Comparison of ENCODE assay signal across 11 cellular contexts in the genomic region with DNA sequence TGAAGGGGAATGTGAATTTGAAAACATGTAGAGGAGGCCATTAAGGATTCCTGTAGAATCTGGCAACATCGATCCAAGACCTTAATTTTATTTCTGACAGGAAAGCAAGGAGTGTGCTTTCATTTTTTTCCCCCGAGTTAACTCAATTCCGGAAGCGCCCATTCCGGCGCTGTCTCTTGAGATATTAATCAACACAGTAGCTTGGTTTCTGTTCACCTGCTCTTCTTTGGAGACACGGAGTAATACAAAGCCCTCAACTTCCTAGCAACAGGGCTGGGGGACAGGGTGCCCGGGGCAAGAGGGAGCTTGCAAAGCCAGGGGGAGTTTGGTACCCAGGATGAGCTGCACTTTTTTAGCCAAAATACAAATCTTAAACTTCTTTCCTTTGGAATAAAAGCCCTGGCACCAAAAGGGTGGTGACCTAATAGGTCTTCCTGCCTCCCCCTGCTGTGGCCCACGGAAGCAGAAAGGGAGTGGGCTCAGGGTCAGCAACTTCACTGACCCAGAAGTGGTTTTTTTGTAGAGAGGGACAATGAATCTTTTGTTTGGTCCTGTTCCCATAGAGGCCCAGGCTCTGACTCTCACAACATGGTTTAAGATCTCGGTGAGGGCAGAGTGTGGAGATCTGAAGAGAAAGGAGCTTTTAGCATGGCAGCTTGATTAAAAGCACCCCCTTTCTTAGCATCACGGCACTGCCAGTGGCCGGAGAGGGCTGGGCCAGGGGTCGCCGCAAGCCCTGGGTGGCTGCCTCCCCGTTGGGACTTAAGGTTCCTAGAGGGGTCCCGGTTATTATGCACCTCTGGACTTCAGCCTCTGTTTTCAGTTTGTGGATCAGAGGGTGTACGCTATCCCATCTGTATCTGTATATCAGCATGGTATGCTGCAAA.
A peak's percentile ranks its signal among the peaks of the same experiment; 100 is the strongest.
DNase-seq lines count a peak whose midpoint lies in the region; ATAC-seq and TF ChIP-seq lines count a peak whose summit lies in the region.
"Had no signal": no experiment of that assay in that cellular context is flagged by ENCODE, and none has a peak within 500 bp of the region (broad histone marks: within the 10 kb centered on the region; RNA-seq: fewer than 3 reads in every experiment).

No MANE protein-coding gene starts in this region.

- intact Hi-C loops in esophagus muscularis mucosa (cut with DNase I) = no loop called here
- intact Hi-C loops in sciatic nerve (cut with DNase I) = no loop called here

- no peaks in the 10 kb centered on the region for H3K27me3 ChIP-seq in esophagus muscularis mucosa
- H3K27me3 ChIP-seq: upper lobe of right lung had no signal

- H3K27ac ChIP-seq in esophagus muscularis mucosa (replicated peaks in 1 of 4) = peak overlapping the region in 3 of 4 donors; percentile 10 to 32 (median 13)
- H3K27ac ChIP-seq: upper lobe of right lung had no signal

- TF ChIP-seq POLR2A in esophagus muscularis mucosa (IDR thresholded peaks at IDR 0.05; ENCODE audit: low read depth) = no peak

- WGBS in esophagus muscularis mucosa = 69% methylated on average over 17 of the region's 17 CpGs

- no peaks in the 10 kb centered on the region for H3K9me3 ChIP-seq in esophagus muscularis mucosa
- H3K9me3 ChIP-seq: upper lobe of right lung had no signal

- no peak for ATAC-seq in activated CD8-positive, alpha-beta memory T cell treated with anti-CD3 and anti-CD28 coated beads, Interleukin-2, amount 10 ng/mL, durations not matched to agents 7 days and 5 days
- ATAC-seq in SK-N-SH treated with all-trans-retinoic acid at 6 μM for 48 hours (peak; percentile 24; the same call in 2 of the 3 replicates), sciatic nerve (peak; percentile 57), HG03457 (IDR thresholded peaks at IDR 0.05; ENCODE audit: unreplicated experiment) (no peak), HG03159 (IDR thresholded peaks at IDR 0.05; ENCODE audit: unreplicated experiment) (no peak), HG03196 (IDR thresholded peaks at IDR 0.05; ENCODE audit: unreplicated experiment) (no peak)
- ATAC-seq: HCT116, upper lobe of right lung had no signal

- no peak for TF ChIP-seq CTCF in esophagus muscularis mucosa (IDR thresholded peaks at IDR 0.05)

- peaks cover 4% of the 10 kb centered on the region for H3K4me1 Mint-ChIP-seq in activated CD8-positive, alpha-beta memory T cell treated with anti-CD3 and anti-CD28 coated beads, Interleukin-2, amount 10 ng/mL, durations not matched to agents 7 days and 5 days

- no peaks in the 10 kb centered on the region for H3K36me3 Mint-ChIP-seq in activated CD8-positive, alpha-beta memory T cell treated with anti-CD3 and anti-CD28 coated beads, Interleukin-2, amount 10 ng/mL, durations not matched to agents 7 days and 5 days

- no peaks in the 10 kb centered on the region for H3K27me3 Mint-ChIP-seq in activated CD8-positive, alpha-beta memory T cell treated with anti-CD3 and anti-CD28 coated beads, Interleukin-2, amount 10 ng/mL, durations not matched to agents 7 days and 5 days

- H3K4me3 Mint-ChIP-seq in activated CD8-positive, alpha-beta memory T cell treated with anti-CD3 and anti-CD28 coated beads, Interleukin-2, amount 10 ng/mL, durations not matched to agents 7 days and 5 days = no peak overlapping the region

- H3K36me3 ChIP-seq in esophagus muscularis mucosa = no peaks in the 10 kb centered on the region
- H3K36me3 ChIP-seq: upper lobe of right lung had no signal

- no peaks in the 10 kb centered on the region for H3K9me3 Mint-ChIP-seq in activated CD8-positive, alpha-beta memory T cell treated with anti-CD3 and anti-CD28 coated beads, Interleukin-2, amount 10 ng/mL, durations not matched to agents 7 days and 5 days (ENCODE audit: low read depth)

- TF ChIP-seq EP300 in esophagus muscularis mucosa (IDR thresholded peaks at IDR 0.05) = no peak

- no peak overlapping the region for H3K4me3 ChIP-seq in esophagus muscularis mucosa
- H3K4me3 ChIP-seq: upper lobe of right lung had no signal

- CTCF ChIA-PET in activated CD8-positive, alpha-beta memory T cell treated with anti-CD3 and anti-CD28 coated beads, Interleukin-2, amount 10 ng/mL, durations not matched to agents 7 days and 5 days (lab: Charles Lee) = interaction anchor here (2.4 kb wide), 1 partner anchor 295 kb away, joined by 8 read pairs; no protein-coding TSS in a partner anchor

- H3K4me1 ChIP-seq in esophagus muscularis mucosa = peaks cover 31 to 53% (median 40%) of the 10 kb centered on the region in 4 donors
- H3K4me1 ChIP-seq: upper lobe of right lung had no signal

- H3K27ac Mint-ChIP-seq in activated CD8-positive, alpha-beta memory T cell treated with anti-CD3 and anti-CD28 coated beads, Interleukin-2, amount 10 ng/mL, durations not matched to agents 7 days and 5 days = peak overlapping the region; percentile 67

- DNase-seq in activated CD8-positive, alpha-beta memory T cell treated with anti-CD3 and anti-CD28 coated beads, Interleukin-2, amount 10 ng/mL, durations not matched to agents 7 days and 5 days = no peak
- no peak for DNase-seq in activated CD8-positive, alpha-beta memory T cell treated with anti-CD3 and anti-CD28 coated beads, Interleukin-2, amount 50 U/mL, for 48 hours
- DNase-seq in esophagus muscularis mucosa (ENCODE audit: extremely low spot score) (no peak), sciatic nerve (ENCODE audit: low spot score) (no peak)
- DNase-seq: left colon, upper lobe of right lung had no signal

TF ChIP-seq in SK-N-SH treated with all-trans-retinoic acid at 6 μM for 48 hours, 23 proteins besides CTCF, POLR2A, EP300 and RAD21 (continues in another document):
- TF ChIP-seq, protein P1, sequence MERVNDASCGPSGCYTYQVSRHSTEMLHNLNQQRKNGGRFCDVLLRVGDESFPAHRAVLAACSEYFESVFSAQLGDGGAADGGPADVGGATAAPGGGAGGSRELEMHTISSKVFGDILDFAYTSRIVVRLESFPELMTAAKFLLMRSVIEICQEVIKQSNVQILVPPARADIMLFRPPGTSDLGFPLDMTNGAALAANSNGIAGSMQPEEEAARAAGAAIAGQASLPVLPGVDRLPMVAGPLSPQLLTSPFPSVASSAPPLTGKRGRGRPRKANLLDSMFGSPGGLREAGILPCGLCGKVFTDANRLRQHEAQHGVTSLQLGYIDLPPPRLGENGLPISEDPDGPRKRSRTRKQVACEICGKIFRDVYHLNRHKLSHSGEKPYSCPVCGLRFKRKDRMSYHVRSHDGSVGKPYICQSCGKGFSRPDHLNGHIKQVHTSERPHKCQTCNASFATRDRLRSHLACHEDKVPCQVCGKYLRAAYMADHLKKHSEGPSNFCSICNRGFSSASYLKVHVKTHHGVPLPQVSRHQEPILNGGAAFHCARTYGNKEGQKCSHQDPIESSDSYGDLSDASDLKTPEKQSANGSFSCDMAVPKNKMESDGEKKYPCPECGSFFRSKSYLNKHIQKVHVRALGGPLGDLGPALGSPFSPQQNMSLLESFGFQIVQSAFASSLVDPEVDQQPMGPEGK (CRISPR knock-in tag; IDR thresholded peaks at IDR 0.05; ENCODE audit: borderline replicate concordance) = no peak
- TF ChIP-seq, protein P2, sequence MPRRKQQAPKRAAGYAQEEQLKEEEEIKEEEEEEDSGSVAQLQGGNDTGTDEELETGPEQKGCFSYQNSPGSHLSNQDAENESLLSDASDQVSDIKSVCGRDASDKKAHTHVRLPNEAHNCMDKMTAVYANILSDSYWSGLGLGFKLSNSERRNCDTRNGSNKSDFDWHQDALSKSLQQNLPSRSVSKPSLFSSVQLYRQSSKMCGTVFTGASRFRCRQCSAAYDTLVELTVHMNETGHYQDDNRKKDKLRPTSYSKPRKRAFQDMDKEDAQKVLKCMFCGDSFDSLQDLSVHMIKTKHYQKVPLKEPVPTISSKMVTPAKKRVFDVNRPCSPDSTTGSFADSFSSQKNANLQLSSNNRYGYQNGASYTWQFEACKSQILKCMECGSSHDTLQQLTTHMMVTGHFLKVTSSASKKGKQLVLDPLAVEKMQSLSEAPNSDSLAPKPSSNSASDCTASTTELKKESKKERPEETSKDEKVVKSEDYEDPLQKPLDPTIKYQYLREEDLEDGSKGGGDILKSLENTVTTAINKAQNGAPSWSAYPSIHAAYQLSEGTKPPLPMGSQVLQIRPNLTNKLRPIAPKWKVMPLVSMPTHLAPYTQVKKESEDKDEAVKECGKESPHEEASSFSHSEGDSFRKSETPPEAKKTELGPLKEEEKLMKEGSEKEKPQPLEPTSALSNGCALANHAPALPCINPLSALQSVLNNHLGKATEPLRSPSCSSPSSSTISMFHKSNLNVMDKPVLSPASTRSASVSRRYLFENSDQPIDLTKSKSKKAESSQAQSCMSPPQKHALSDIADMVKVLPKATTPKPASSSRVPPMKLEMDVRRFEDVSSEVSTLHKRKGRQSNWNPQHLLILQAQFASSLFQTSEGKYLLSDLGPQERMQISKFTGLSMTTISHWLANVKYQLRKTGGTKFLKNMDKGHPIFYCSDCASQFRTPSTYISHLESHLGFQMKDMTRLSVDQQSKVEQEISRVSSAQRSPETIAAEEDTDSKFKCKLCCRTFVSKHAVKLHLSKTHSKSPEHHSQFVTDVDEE (CRISPR knock-in tag; IDR thresholded peaks at IDR 0.05) = peak; percentile 79; the same call in 1 of the 2 replicates
- TF ChIP-seq TOX (CRISPR knock-in tag; IDR thresholded peaks at IDR 0.05; ENCODE audit: borderline replicate concordance) (no peak), ISL1 (CRISPR knock-in tag; IDR thresholded peaks at IDR 0.05) (peak; percentile 52), ESRRG (CRISPR knock-in tag; IDR thresholded peaks at IDR 0.05) (no peak), OSR1 (CRISPR knock-in tag; IDR thresholded peaks at IDR 0.05) (no peak), BACH2 (CRISPR knock-in tag; IDR thresholded peaks at IDR 0.05; ENCODE audit: borderline replicate concordance) (no peak), ZC3H10 (CRISPR knock-in tag; IDR thresholded peaks at IDR 0.05) (no peak), RARB (CRISPR knock-in tag; IDR thresholded peaks at IDR 0.05) (no peak), PPARA (CRISPR knock-in tag; IDR thresholded peaks at IDR 0.05; ENCODE audit: borderline replicate concordance) (no peak), TCF4 (CRISPR knock-in tag; IDR thresholded peaks at IDR 0.05; ENCODE audit: borderline replicate concordance) (peak; percentile 71; the same call in 1 of the 2 replicates), SNAI2 (CRISPR knock-in tag; IDR thresholded peaks at IDR 0.05) (0 out of 2 replicates have a peak, but pooled peaks have one; percentile 5)

Comparison
In these comparisons a context has a peak if more than half of its experiments do, and no peak if none do; other contexts are left out.
1. ATAC-seq: peak in SK-N-SH treated with all-trans-retinoic acid at 6 μM for 48 hours (single experiment) and sciatic nerve (single experiment); none in activated CD8-positive, alpha-beta memory T cell treated with anti-CD3 and anti-CD28 coated beads, Interleukin-2, amount 10 ng/mL, durations not matched to agents 7 days and 5 days (single experiment), HG03457 (single experiment), HG03159 (single experiment) and HG03196 (single experiment).